ENCODE assay signal across 22 cellular contexts in the genomic region with DNA sequence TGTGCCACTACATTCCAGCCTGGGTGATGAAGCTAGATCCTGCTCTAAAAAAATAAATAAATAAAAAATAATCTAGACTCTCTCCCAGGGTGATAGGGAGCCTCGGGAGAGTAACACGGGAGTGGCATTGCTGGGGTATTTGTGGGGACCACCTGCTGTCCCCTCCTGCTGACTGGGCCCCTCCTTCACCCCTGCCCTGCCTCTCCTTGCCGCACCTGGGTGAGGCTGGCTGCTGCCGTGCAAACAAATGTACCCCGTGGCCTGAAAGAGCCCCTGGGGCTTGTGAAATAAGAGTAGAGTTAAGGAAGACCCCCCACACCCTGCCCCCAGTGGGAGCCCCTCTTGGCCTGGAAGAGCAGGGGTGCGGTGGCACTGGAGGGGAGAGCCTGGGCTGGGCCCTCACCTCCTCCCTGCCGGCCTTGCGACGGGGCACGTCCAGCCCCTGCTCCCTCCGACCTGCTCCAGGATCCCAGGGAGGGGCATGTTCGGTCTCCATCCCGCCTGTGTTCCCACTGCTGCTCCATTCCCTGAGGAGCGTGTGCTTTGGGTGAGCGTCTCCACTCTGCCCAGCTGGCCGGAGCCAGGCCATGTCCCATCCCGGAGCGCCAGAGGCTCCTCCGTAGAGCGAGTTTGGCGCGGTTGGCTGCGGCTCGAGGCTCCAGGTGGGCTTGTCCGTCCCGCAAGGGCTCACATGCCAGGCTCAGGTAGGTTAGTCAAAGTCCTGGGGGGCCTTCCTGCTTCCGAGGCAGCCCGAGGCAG.
"Had no signal": no experiment of that assay in that cellular context is flagged by ENCODE, and none has a peak within 500 bp of the region (broad histone marks: within the 10 kb centered on the region; RNA-seq: fewer than 3 reads in every experiment).

No MANE protein-coding gene starts in this region.

- DNase-seq: dorsolateral prefrontal cortex; effector CD4-positive, alpha-beta T cell; left cardiac atrium; mesendoderm; midbrain; naive thymus-derived CD4-positive, alpha-beta T cell; nucleus accumbens; sigmoid colon; stimulated activated CD4-positive, alpha-beta T cell treated with anti-CD3 and anti-CD28 coated beads, Interleukin-4, amount 100 ng/mL, for 4 hours; stimulated activated naive B cell treated with anti-CD40 and anti-IgM and Interleukin-4, amounts not matched to agents 10 μg/mL and 1 μg/mL and 100 μg/mL, for 72 hours; trophoblast cell had no signal

- H3K9ac ChIP-seq: neural progenitor cell had no signal

- H3K9me3 Mint-ChIP-seq: naive thymus-derived CD4-positive, alpha-beta T cell; nephron; neural progenitor cell; stimulated activated naive B cell treated with anti-CD40 and anti-IgM and Interleukin-4, amounts not matched to agents 10 μg/mL and 1 μg/mL and 100 μg/mL, for 72 hours; stimulated activated naive CD8-positive, alpha-beta T cell treated with anti-CD3 and anti-CD28 coated beads, Interleukin-15, Interleukin-2, amounts not matched to agents 100 ng/mL and 50 ng/mL, for 24 hours had no signal

- H3K9me3 ChIP-seq: left lung, prostate gland, right atrium auricular region, sigmoid colon, vagina had no signal

- H2AFZ ChIP-seq: hepatocyte, neural progenitor cell had no signal

- H3K4me2 ChIP-seq: hepatocyte, neural progenitor cell had no signal

- H3K4me3 Mint-ChIP-seq: naive thymus-derived CD4-positive, alpha-beta T cell; nephron; neural progenitor cell; stimulated activated naive B cell treated with anti-CD40 and anti-IgM and Interleukin-4, amounts not matched to agents 10 μg/mL and 1 μg/mL and 100 μg/mL, for 72 hours; stimulated activated naive CD8-positive, alpha-beta T cell treated with anti-CD3 and anti-CD28 coated beads, Interleukin-15, Interleukin-2, amounts not matched to agents 100 ng/mL and 50 ng/mL, for 24 hours had no signal

- H3K4me3 ChIP-seq: dorsolateral prefrontal cortex, hepatocyte, left lung, neural progenitor cell, prostate gland, right atrium auricular region, sigmoid colon, vagina had no signal

- ATAC-seq: left cardiac atrium; left lung; naive thymus-derived CD4-positive, alpha-beta T cell; stimulated activated naive B cell treated with anti-CD40 and anti-IgM and Interleukin-4, amounts not matched to agents 10 μg/mL and 1 μg/mL and 100 μg/mL, for 72 hours had no signal

- H3K27me3 Mint-ChIP-seq: stimulated activated naive CD8-positive, alpha-beta T cell treated with anti-CD3 and anti-CD28 coated beads, Interleukin-15, Interleukin-2, amounts not matched to agents 100 ng/mL and 50 ng/mL, for 24 hours had no signal

- H3K27me3 ChIP-seq: hepatocyte, neural progenitor cell, right atrium auricular region, vagina had no signal

- H3K27ac Mint-ChIP-seq: naive thymus-derived CD4-positive, alpha-beta T cell; neural progenitor cell; stimulated activated naive B cell treated with anti-CD40 and anti-IgM and Interleukin-4, amounts not matched to agents 10 μg/mL and 1 μg/mL and 100 μg/mL, for 72 hours; stimulated activated naive CD8-positive, alpha-beta T cell treated with anti-CD3 and anti-CD28 coated beads, Interleukin-15, Interleukin-2, amounts not matched to agents 100 ng/mL and 50 ng/mL, for 24 hours had no signal

- FAIRE-seq: colon, frontal cortex, kidney had no signal

- H3K79me2 ChIP-seq: hepatocyte had no signal

- H3K4me1 ChIP-seq: prostate gland, sigmoid colon had no signal

- H3K27ac ChIP-seq: dorsolateral prefrontal cortex, left lung, neural progenitor cell, prostate gland, right atrium auricular region, sigmoid colon, vagina had no signal

- H3K36me3 ChIP-seq: left lung, neural progenitor cell, prostate gland, right atrium auricular region, sigmoid colon, vagina had no signal

- H3K36me3 Mint-ChIP-seq: naive thymus-derived CD4-positive, alpha-beta T cell; neural progenitor cell; stimulated activated naive B cell treated with anti-CD40 and anti-IgM and Interleukin-4, amounts not matched to agents 10 μg/mL and 1 μg/mL and 100 μg/mL, for 72 hours had no signal
